ENCODE assay signal across 8 cellular contexts in the genomic region with DNA sequence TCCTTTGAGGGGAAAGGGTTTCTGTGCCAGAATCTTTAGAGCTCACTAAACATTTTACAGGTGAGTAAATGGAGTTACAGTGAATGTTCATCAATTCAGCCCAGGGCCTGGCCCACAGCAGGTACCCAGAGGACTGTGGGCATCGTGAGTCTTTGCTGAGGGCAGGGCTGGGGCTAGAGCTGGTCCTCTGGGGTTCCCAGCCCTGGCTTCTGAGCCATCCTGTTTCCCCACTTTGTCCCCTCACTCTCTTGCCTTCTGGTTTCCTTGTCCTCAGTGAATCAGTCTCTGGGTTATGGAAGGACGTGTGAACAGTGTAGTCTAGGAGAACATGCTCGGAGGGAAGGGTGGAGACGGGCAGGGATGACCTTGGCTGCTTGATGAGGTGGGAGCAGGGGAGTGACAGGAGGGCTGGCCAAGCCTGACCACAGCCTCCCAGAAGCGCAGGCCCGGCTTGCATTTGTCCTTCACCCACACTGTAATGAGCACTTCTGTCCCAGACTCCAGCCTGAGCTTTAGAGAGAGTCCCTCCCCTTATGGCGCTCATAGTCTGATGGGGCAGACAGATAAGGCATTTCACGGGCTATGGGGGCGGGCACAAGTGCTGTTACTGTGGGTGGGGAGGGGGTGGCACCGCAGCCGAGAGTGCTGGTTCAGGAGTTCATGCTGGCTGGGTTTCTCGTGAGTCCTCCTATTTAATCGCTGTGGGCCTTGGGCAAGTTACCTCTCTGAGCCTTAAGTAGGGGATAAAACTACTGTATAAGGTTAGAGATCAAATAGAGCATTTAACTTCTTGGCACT. TPM values are rescaled to one million over a fixed set of nuclear protein-coding genes. Genes with fewer than 3 reads are reported as not detected.
DNase-seq lines count a peak whose midpoint lies in the region; ATAC-seq and TF ChIP-seq lines count a peak whose summit lies in the region.

No MANE protein-coding gene starts in this region.

- peaks cover 47% of the 10 kb centered on the region for H3K4me1 ChIP-seq in lower lobe of right lung

- ATAC-seq in lower lobe of right lung (peak; percentile 82 to 87), HG03045 (IDR thresholded peaks at IDR 0.05; ENCODE audit: unreplicated experiment) (no peak)
- peak; percentile 60 for ATAC-seq in stimulated activated naive CD8-positive, alpha-beta T cell treated with anti-CD3 and anti-CD28 coated beads, Interleukin-15, amount 100 ng/mL, for 72 hours

- H3K36me3 Mint-ChIP-seq in activated naive CD4-positive, alpha-beta T cell treated with anti-CD3 and anti-CD28 coated beads, Interleukin-2, amount 50 U/mL, for 24 hours, result peaks cover 7% of the 10 kb centered on the region

- no peak overlapping the region for H3K4me3 ChIP-seq in lower lobe of right lung

- no peaks in the 10 kb centered on the region for H3K9me3 ChIP-seq in lower lobe of right lung

- H3K4me1 Mint-ChIP-seq in activated naive CD4-positive, alpha-beta T cell treated with anti-CD3 and anti-CD28 coated beads, Interleukin-2, amount 50 U/mL, for 24 hours, result peaks cover 80% of the 10 kb centered on the region
- H3K4me1 Mint-ChIP-seq in stimulated activated naive CD8-positive, alpha-beta T cell treated with anti-CD3 and anti-CD28 coated beads, Interleukin-15, amount 100 ng/mL, for 72 hours, result peaks cover 75% of the 10 kb centered on the region

- no peaks in the 10 kb centered on the region for H3K9me3 Mint-ChIP-seq in activated naive CD4-positive, alpha-beta T cell treated with anti-CD3 and anti-CD28 coated beads, Interleukin-2, amount 50 U/mL, for 24 hours
- H3K9me3 Mint-ChIP-seq in stimulated activated naive CD8-positive, alpha-beta T cell treated with anti-CD3 and anti-CD28 coated beads, Interleukin-15, amount 100 ng/mL, for 72 hours, result no peaks in the 10 kb centered on the region

- H3K27ac Mint-ChIP-seq in activated naive CD4-positive, alpha-beta T cell treated with anti-CD3 and anti-CD28 coated beads, Interleukin-2, amount 50 U/mL, for 24 hours, result peak overlapping the region; percentile 42
- H3K27ac Mint-ChIP-seq in stimulated activated naive CD8-positive, alpha-beta T cell treated with anti-CD3 and anti-CD28 coated beads, Interleukin-15, amount 100 ng/mL, for 72 hours, result peak overlapping the region; percentile 16 to 51

- TF ChIP-seq CTCF in lower lobe of right lung (IDR thresholded peaks at IDR 0.05), result no peak

- H3K36me3 ChIP-seq in lower lobe of right lung, result peaks cover 17% of the 10 kb centered on the region

- intact Hi-C loops in lower lobe of right lung (cut with DNase I), result no loop called here

- peak overlapping the region; percentile 74 for H3K4me3 Mint-ChIP-seq in activated naive CD4-positive, alpha-beta T cell treated with anti-CD3 and anti-CD28 coated beads, Interleukin-2, amount 50 U/mL, for 24 hours
- H3K4me3 Mint-ChIP-seq in stimulated activated naive CD8-positive, alpha-beta T cell treated with anti-CD3 and anti-CD28 coated beads, Interleukin-15, amount 100 ng/mL, for 72 hours, result peak overlapping the region; percentile 61 to 74

- no peaks in the 10 kb centered on the region for H3K27me3 Mint-ChIP-seq in activated naive CD4-positive, alpha-beta T cell treated with anti-CD3 and anti-CD28 coated beads, Interleukin-2, amount 50 U/mL, for 24 hours
- no peaks in the 10 kb centered on the region for H3K27me3 Mint-ChIP-seq in stimulated activated naive CD8-positive, alpha-beta T cell treated with anti-CD3 and anti-CD28 coated beads, Interleukin-15, amount 100 ng/mL, for 72 hours

- H3K27ac ChIP-seq in lower lobe of right lung, result peak overlapping the region; percentile 59

- peak; percentile 85 for DNase-seq in RPMI7951 (ENCODE audit: low read depth)
- DNase-seq in lower lobe of right lung, result peak; percentile 83
- peak in 1 of 2 donors; percentile 33 for DNase-seq in stimulated activated naive CD8-positive, alpha-beta T cell treated with anti-CD3 and anti-CD28 coated beads, Interleukin-15, amount 100 ng/mL, for 72 hours
- no peak for DNase-seq in COLO668 (lab: John Stamatoyannopoulos, UW; ENCODE audit: unreplicated experiment)
- DNase-seq in hepatic stellate cell (ENCODE audit: low spot score), result no peak
- DNase-seq in SKM-1 (lab: John Stamatoyannopoulos, UW; ENCODE audit: unreplicated experiment), result no peak

- no peaks in the 10 kb centered on the region for H3K27me3 ChIP-seq in lower lobe of right lung (ENCODE audit: low read depth)

RNA-seq across cellular contexts. Expression of a gene that starts 17.3 kb away (rescaled TPM):
- total RNA-seq in RPMI7951 (2014; rRNA removed; shearing (Covaris generic)), result 23.3 and 28.4 TPM in 2 replicates
- total RNA-seq in lower lobe of right lung, result 60.7 TPM

Comparison
In these comparisons a context has a peak if more than half of its experiments do, and no peak if none do; other contexts are left out.
1. DNase-seq: peak in RPMI7951 (single experiment) and lower lobe of right lung (single experiment); none in COLO668 (single experiment), hepatic stellate cell (single experiment) and SKM-1 (single experiment).